Comparison of ENCODE assay signal across 8 cellular contexts in the genomic region with DNA sequence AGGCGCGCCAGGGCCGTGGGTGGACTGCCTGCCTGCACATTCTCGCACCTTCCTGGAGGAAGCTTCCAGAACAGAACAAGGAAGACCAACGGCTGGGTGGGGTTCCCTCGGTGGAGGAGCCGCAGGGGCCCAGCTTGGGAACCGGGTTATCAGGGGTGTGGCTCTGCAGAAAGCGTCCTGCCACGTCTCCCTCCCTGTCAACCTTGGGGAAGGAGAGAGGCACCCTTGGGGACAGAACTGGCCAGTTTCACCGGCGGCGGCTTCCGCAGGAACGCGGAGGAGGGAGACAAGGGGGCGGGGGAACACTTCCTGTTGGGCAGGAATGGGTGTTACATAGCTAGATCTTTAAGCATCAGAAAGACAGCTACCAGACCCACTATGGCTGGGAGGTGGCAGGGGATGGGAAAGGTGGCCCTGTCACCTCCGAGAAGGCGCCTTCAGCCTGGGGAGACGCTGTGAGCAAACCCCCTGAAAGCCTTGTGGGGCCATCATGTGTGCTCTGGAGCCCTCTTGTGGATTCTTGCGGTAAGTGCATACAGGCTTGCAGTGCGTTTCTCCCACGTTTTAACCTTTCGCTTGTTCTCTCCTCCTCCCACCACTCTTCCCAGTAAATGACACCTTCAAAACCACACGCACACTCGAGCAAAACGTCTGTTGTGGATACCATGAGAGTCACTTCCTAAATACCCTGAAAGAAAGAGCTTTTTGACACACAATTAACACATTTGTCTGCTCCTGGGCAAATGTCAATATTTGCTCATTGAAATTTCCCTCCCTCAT. TPM values are rescaled to one million over a fixed set of nuclear protein-coding genes. Genes with fewer than 3 reads are reported as not detected.
DNase-seq lines count a peak whose midpoint lies in the region; ATAC-seq and TF ChIP-seq lines count a peak whose summit lies in the region.

No MANE protein-coding gene starts in this region.

- H3K27me3 Mint-ChIP-seq in progenitor cell of endocrine pancreas = peaks cover 16% of the 10 kb centered on the region

- H3K4me3 Mint-ChIP-seq in progenitor cell of endocrine pancreas (ENCODE audit: low read depth) = peak overlapping the region; percentile 60

- H3K36me3 ChIP-seq in BLaER1 treated with 17β-estradiol and CSF1 and Interleukin-3, amounts not matched to agents 10 nM and 100 nM = no peaks in the 10 kb centered on the region
- no peaks in the 10 kb centered on the region for H3K36me3 ChIP-seq in upper lobe of left lung

- H3K36me3 Mint-ChIP-seq in progenitor cell of endocrine pancreas (ENCODE audit: insufficient read depth) = no peaks in the 10 kb centered on the region

- TF ChIP-seq POLR2A in upper lobe of left lung (IDR thresholded peaks at IDR 0.05) = peak in 1 of 4 donors; percentile 26

- peaks cover 29% of the 10 kb centered on the region for H3K4me1 Mint-ChIP-seq in progenitor cell of endocrine pancreas (ENCODE audit: low read depth)

- TF ChIP-seq EP300 in upper lobe of left lung (IDR thresholded peaks at IDR 0.05) = no peak

- peaks cover 0 to 5% (median 0%) of the 10 kb centered on the region in 11 experiments; a peak in 1 of 22 replicates for H3K27me3 ChIP-seq in BLaER1 treated with 17β-estradiol and CSF1 and Interleukin-3, amounts not matched to agents 10 nM and 100 nM
- no peaks in the 10 kb centered on the region for H3K27me3 ChIP-seq in upper lobe of left lung

- H4K20me1 ChIP-seq in BLaER1 treated with 17β-estradiol and CSF1 and Interleukin-3, amounts not matched to agents 10 nM and 100 nM = no peaks in the 10 kb centered on the region

- peak overlapping the region; percentile 47 for H3K27ac Mint-ChIP-seq in progenitor cell of endocrine pancreas

- DNase-seq in NCI-H128 (lab: John Stamatoyannopoulos, UW; ENCODE audit: unreplicated experiment) (peak; percentile 59), T-helper 1 cell (peak; percentile 45 to 72 (median 60)), amniotic epithelial cell (ENCODE audit: low read depth) (peak; percentile 64), left cardiac atrium (peak; percentile 74), progenitor cell of endocrine pancreas (ENCODE audit: low spot score, unreplicated experiment) (peak; percentile 43), upper lobe of left lung (peak; percentile 78 to 87)

- peak overlapping the region; percentile 40 to 63 (median 60); a peak in 20 of 22 replicates for H3K9ac ChIP-seq in BLaER1 treated with 17β-estradiol and CSF1 and Interleukin-3, amounts not matched to agents 10 nM and 100 nM

- H3K4me3 ChIP-seq in BLaER1 treated with 17β-estradiol and CSF1 and Interleukin-3, amounts not matched to agents 10 nM and 100 nM = peak overlapping the region; percentile 43 to 67 (median 50)
- peak overlapping the region; percentile 18 to 50 (median 41) for H3K4me3 ChIP-seq in upper lobe of left lung

- H3K27ac ChIP-seq in BLaER1 treated with 17β-estradiol and CSF1 and Interleukin-3, amounts not matched to agents 10 nM and 100 nM = peak overlapping the region in 10 of 11 experiments; percentile 21 to 69 (median 55); a peak in 18 of 22 replicates
- peak overlapping the region in 3 of 4 donors; percentile 2 to 68 (median 18) for H3K27ac ChIP-seq in upper lobe of left lung

- H3K9me3 ChIP-seq in BLaER1 treated with 17β-estradiol and CSF1 and Interleukin-3, amounts not matched to agents 10 nM and 100 nM (replicated peaks in 1 of 11) = no peaks in the 10 kb centered on the region
- no peaks in the 10 kb centered on the region for H3K9me3 ChIP-seq in upper lobe of left lung

- H3K4me1 ChIP-seq in BLaER1 treated with 17β-estradiol and CSF1 and Interleukin-3, amounts not matched to agents 10 nM and 100 nM = peaks cover 6 to 68% (median 58%) of the 10 kb centered on the region in 10 experiments
- H3K4me1 ChIP-seq in upper lobe of left lung = peaks cover 7 to 19% (median 12%) of the 10 kb centered on the region in 4 donors

- intact Hi-C loops in left cardiac atrium (cut with DNase I) = loop anchor here (2.0 to 10.0 kb wide), 6 partner anchors 106 to 499 kb away; a partner anchor contains a TSS

- 0% methylated on average over 19 to 27 of the region's 27 CpGs for WGBS in upper lobe of left lung, 2 donors

- ATAC-seq in GM21786 (IDR thresholded peaks at IDR 0.05; ENCODE audit: unreplicated experiment) (peak; percentile 64), left cardiac atrium (peak; percentile 73 to 76), upper lobe of left lung (ENCODE audit: low FRiP score in 2 of 2) (peak; percentile 87 to 92)

- peak; percentile 97 for TF ChIP-seq CTCF in progenitor cell of endocrine pancreas (IDR thresholded peaks at IDR 0.05; ENCODE audit: unreplicated experiment)
- peak; percentile 92 to 97 (median 95) for TF ChIP-seq CTCF in upper lobe of left lung (IDR thresholded peaks at IDR 0.05)

- H3K9me3 Mint-ChIP-seq in progenitor cell of endocrine pancreas (ENCODE audit: low read depth) = no peaks in the 10 kb centered on the region

- peak overlapping the region; percentile 76 to 96 (median 93) for H3K4me2 ChIP-seq in BLaER1 treated with 17β-estradiol and CSF1 and Interleukin-3, amounts not matched to agents 10 nM and 100 nM

RNA-seq across cellular contexts. Expression of a gene that starts 3.8 kb away (rescaled TPM):
- total RNA-seq in left cardiac atrium = 10 to 100 TPM; 14.1 to 19.8 TPM
- total RNA-seq in progenitor cell of endocrine pancreas = 66.9 and 71.5 TPM in 2 replicates
- 1 to 10 TPM; 3.3 to 6.9 (median 4.9) TPM for total RNA-seq in upper lobe of left lung

RNA-seq across cellular contexts. Expression of a gene that starts 48.1 kb away (rescaled TPM):
- total RNA-seq in left cardiac atrium (10 to 100 TPM; 22.1 to 37.5 TPM), progenitor cell of endocrine pancreas (42.6 and 43.3 TPM in 2 replicates), upper lobe of left lung (10 to 100 TPM; 30.4 to 67.8 (median 44.2) TPM)

Comparison
In these comparisons a context has a peak if more than half of its experiments do, and no peak if none do; other contexts are left out.
1. Peak in every context shown above with its lines: DNase-seq, ATAC-seq, H3K4me3 ChIP-seq and H3K27ac ChIP-seq.